18 cellular contexts compared by ENCODE assay signal in the genomic region with DNA sequence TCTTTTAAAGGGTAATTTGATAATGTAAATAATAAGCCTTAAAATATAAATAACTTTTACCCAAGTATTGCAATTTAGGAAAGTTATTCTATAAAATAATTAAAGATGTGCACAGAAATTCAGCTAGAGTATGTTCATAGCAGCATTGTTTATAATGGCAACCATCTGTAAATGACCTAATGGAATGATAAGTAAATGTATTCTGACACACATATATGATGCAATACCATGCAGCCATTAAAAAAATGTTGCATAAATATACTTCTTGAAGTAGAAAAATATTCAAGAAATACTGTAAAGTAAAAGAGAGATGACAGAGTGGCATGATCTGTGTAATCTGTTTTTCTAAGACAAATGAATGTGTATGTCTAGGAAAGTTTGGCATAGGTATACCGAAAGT.
A peak's percentile ranks its signal among the peaks of the same experiment; 100 is the strongest.
DNase-seq lines count a peak whose midpoint lies in the region; ATAC-seq and TF ChIP-seq lines count a peak whose summit lies in the region.
"Had no signal": no experiment of that assay in that cellular context is flagged by ENCODE, and none has a peak within 500 bp of the region (broad histone marks: within the 10 kb centered on the region; RNA-seq: fewer than 3 reads in every experiment).

No MANE protein-coding gene starts in this region.

- H3K9me2 ChIP-seq in PC-9 (ENCODE audit: insufficient read depth): no peaks in the 10 kb centered on the region

- H3K4me2 ChIP-seq in PC-9: no peak overlapping the region

- H3K4me3 ChIP-seq in cardiac fibroblast (replicated peaks in 1 of 2; ENCODE audit: low read depth in 2 of 2, low read length in 2 of 2) (no peak overlapping the region), fibroblast of pulmonary artery (replicated peaks; ENCODE audit: low read depth, low read length) (no peak overlapping the region), tibial artery (no peak overlapping the region), PC-9 (no peak overlapping the region)
- H3K4me3 ChIP-seq: SK-N-MC had no signal

- POLR2A ChIA-PET in PC-9 (lab: Charles Lee; ENCODE audit: unreplicated experiment): no interaction called here

- H3K27ac ChIP-seq in tibial artery (no peak overlapping the region), PC-9 (no peak overlapping the region)
- H3K27ac ChIP-seq: SK-N-MC had no signal

- no peaks in the 10 kb centered on the region for H3K4me1 ChIP-seq in tibial artery
- H3K4me1 ChIP-seq in PC-9 (replicated peaks; ENCODE audit: insufficient read depth): no peaks in the 10 kb centered on the region

- no peaks in the 10 kb centered on the region for H3K79me2 ChIP-seq in PC-9 (ENCODE audit: low read depth)

- CTCF ChIA-PET in PC-9 (lab: Charles Lee): no interaction called here

- no peak for TF ChIP-seq CTCF in AG09319 (IDR thresholded peaks at IDR 0.05; ENCODE audit: low read depth, low read length)
- TF ChIP-seq CTCF in cardiac fibroblast (IDR thresholded peaks at IDR 0.05; ENCODE audit: low read depth, low read length): no peak
- no peak for TF ChIP-seq CTCF in fibroblast of pulmonary artery (IDR thresholded peaks at IDR 0.05; ENCODE audit: low read length, missing control alignments)
- no peak for TF ChIP-seq CTCF in tibial artery (IDR thresholded peaks at IDR 0.05)
- no peak for TF ChIP-seq CTCF in PC-9 (conservative IDR thresholded peaks at IDR 0.05)

- BruUV-seq in PC-9 (replicated peaks; lab: Mats Ljungman, UMichigan): no TSS peak

- H3K36me3 ChIP-seq in tibial artery: no peaks in the 10 kb centered on the region
- H3K36me3 ChIP-seq in PC-9 (ENCODE audit: low read depth): no peaks in the 10 kb centered on the region

- H3F3A ChIP-seq in PC-9 (ENCODE audit: insufficient read depth, low read depth): no peaks in the 10 kb centered on the region

- DNase-seq in AG09319 (ENCODE audit: extremely low read depth, low read depth) (peak; percentile 24), HCEC 1CT (peak; percentile 52), cardiac fibroblast (ENCODE audit: low read depth in 2 of 2) (peak; percentile 42 to 78), fibroblast of pulmonary artery (ENCODE audit: low read depth) (peak; percentile 64), tibial artery (no peak), PC-9 (no peak), ureter (ENCODE audit: low spot score) (no peak)
- DNase-seq: Calu3; CD4-positive, alpha-beta T cell; DMS79; GF-D8; KBM-7; NCI-H1048; NCI-H748 treated with DMSO at 0.1 percent for 48 hours had no signal

- H3K9me3 ChIP-seq in tibial artery (no peaks in the 10 kb centered on the region), PC-9 (ENCODE audit: insufficient read depth, low read depth) (no peaks in the 10 kb centered on the region)

- no peak overlapping the region for H2AFZ ChIP-seq in PC-9

- no peaks in the 10 kb centered on the region for H3K27me3 ChIP-seq in tibial artery
- no peaks in the 10 kb centered on the region for H3K27me3 ChIP-seq in PC-9 (ENCODE audit: insufficient read depth, low read depth)

- no peak for ATAC-seq in GM19023 (IDR thresholded peaks at IDR 0.05; ENCODE audit: unreplicated experiment)
- ATAC-seq: HCT116, Right ventricle myocardium inferior had no signal

- no peaks in the 10 kb centered on the region for H4K20me1 ChIP-seq in PC-9 (ENCODE audit: insufficient read depth)

- intact Hi-C loops in tibial artery (cut with DNase I; ENCODE audit: low total_unique reads) (loop anchor here (5.0 kb wide), 1 partner anchor 852 kb away; no protein-coding TSS in a partner anchor), PC-9 (cut with micrococcal nuclease; ENCODE audit: unreplicated experiment) (no loop called here)

Comparison
In these comparisons a context has a peak if more than half of its experiments do, and no peak if none do; other contexts are left out.
1. DNase-seq: peak in AG09319 (single experiment), HCEC 1CT (single experiment), cardiac fibroblast (2 of 2) and fibroblast of pulmonary artery (single experiment); none in tibial artery (0 of 2), PC-9 (0 of 2) and ureter (single experiment).